1 cellular context compared by ENCODE assay signal in genomic region chr1:185309566-185309965, GRCh38.
TF ChIP-seq lines count a peak whose summit lies in the region.

No MANE protein-coding gene starts in this region.

TF ChIP-seq in IMR-90, 13 proteins besides CTCF, POLR2A, EP300 and RAD21 (continued from another document):
- TF ChIP-seq ELK1 (IDR thresholded peaks at IDR 0.05; ENCODE audit: borderline replicate concordance, low read depth, low read length) (no peak), NFE2L2 (IDR thresholded peaks at IDR 0.05; ENCODE audit: low read depth, low read length) (no peak), MAZ (IDR thresholded peaks at IDR 0.05; ENCODE audit: borderline replicate concordance, low read depth, low read length) (no peak), USF2 (IDR thresholded peaks at IDR 0.05; ENCODE audit: low read depth, low read length) (no peak), FOS (IDR thresholded peaks at IDR 0.05; ENCODE audit: low read depth, low read length) (no peak), BHLHE40 (IDR thresholded peaks at IDR 0.05; ENCODE audit: low read depth, low read length) (no peak), CHD1 (IDR thresholded peaks at IDR 0.05; ENCODE audit: low read depth, low read length) (no peak), RFX5 (IDR thresholded peaks at IDR 0.05; ENCODE audit: low read depth, low read length) (no peak), CEBPB (IDR thresholded peaks at IDR 0.05; ENCODE audit: low read depth, low read length) (no peak), SMC3 (IDR thresholded peaks at IDR 0.05; ENCODE audit: low read depth, low read length) (no peak), MAFK (IDR thresholded peaks at IDR 0.05; ENCODE audit: low read depth, low read length) (no peak), MXI1 (IDR thresholded peaks at IDR 0.05; ENCODE audit: borderline replicate concordance, low read depth, low read length) (no peak)
